13 cellular contexts compared by ENCODE assay signal in the genomic region with DNA sequence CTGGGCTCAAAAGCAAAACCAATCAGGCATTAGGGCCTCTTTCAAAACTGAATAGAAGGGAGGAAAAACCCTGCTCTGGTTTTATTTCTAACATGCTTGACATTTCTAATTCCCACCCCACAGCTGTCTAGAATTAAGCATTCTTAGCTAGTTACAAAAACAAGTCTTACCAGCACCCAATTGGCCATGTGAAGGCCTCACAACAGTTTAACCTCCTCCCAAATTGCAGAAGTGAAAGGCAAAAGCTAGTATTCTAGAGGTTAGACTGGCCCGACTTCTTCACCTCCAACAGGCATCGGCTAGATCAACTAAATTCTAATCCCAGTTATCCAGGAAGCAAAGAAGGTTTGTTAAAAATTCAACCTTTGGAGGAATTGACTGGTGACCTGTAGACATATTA. TPM values are rescaled to one million over a fixed set of nuclear protein-coding genes. Genes with fewer than 3 reads are reported as not detected.
DNase-seq lines count a peak whose midpoint lies in the region; ATAC-seq lines count a peak whose summit lies in the region.
"Had no signal": no experiment of that assay in that cellular context is flagged by ENCODE, and none has a peak within 500 bp of the region (broad histone marks: within the 10 kb centered on the region; RNA-seq: fewer than 3 reads in every experiment).

No MANE protein-coding gene starts in this region.

- peak overlapping the region in 5 of 8 donors; percentile 25 to 75 (median 67) for H3K4me3 Mint-ChIP-seq in CD4-positive, alpha-beta memory T cell
- H3K4me3 Mint-ChIP-seq in activated CD4-positive, alpha-beta memory T cell treated with anti-CD3 and anti-CD28 coated beads for 36 hours = no peak overlapping the region
- peak overlapping the region; percentile 18 to 95 (median 62) for H3K4me3 Mint-ChIP-seq in naive thymus-derived CD4-positive, alpha-beta T cell

- in situ Hi-C loops in GM23248 (cut with MboI) = no loop called here

- WGBS in GM23248 (ENCODE audit: low coverage in 1 of 2, low lambda C conversion rate in 2 of 2, missing lambda C conversion rate in 2 of 2), 2 experiments = 59 to 68% methylated on average over 2 of the region's 2 CpGs

- no peak for ATAC-seq in naive thymus-derived CD4-positive, alpha-beta T cell

- peaks cover 67 to 98% (median 86%) of the 10 kb centered on the region in 4 donors for H3K4me1 Mint-ChIP-seq in CD4-positive, alpha-beta memory T cell
- peaks cover 90% of the 10 kb centered on the region for H3K4me1 Mint-ChIP-seq in activated CD4-positive, alpha-beta memory T cell treated with anti-CD3 and anti-CD28 coated beads for 36 hours (ENCODE audit: low read depth)
- H3K4me1 Mint-ChIP-seq in naive thymus-derived CD4-positive, alpha-beta T cell = peaks cover 63 to 100% (median 96%) of the 10 kb centered on the region in 7 donors

- no peak overlapping the region for H2AFZ ChIP-seq in GM23248
- H2AFZ ChIP-seq: PC-9 had no signal

- no peaks in the 10 kb centered on the region for H3K9me3 ChIP-seq in CD4-positive, alpha-beta memory T cell (ENCODE audit: control insufficient read depth in 1 of 2, low read length in 2 of 2)
- no peaks in the 10 kb centered on the region for H3K9me3 ChIP-seq in GM23248 (ENCODE audit: low read depth)
- no peaks in the 10 kb centered on the region for H3K9me3 ChIP-seq in naive thymus-derived CD4-positive, alpha-beta T cell (ENCODE audit: control insufficient read depth in 2 of 3, low read length in 3 of 3)

- no peak overlapping the region for H3K9ac ChIP-seq in GM23248

- POLR2A ChIA-PET in CD4-positive, alpha-beta memory T cell (lab: Charles Lee; ENCODE audit: partially characterized antibody) = interaction anchor here (1.2 to 33.1 kb wide), 5 partner anchors 7 to 32 kb away, joined by 4 to 1500 read pairs (median 16); partner anchors contain the start of genes MAP4K2, PYGM and RASGRP2
- POLR2A ChIA-PET in activated CD4-positive, alpha-beta memory T cell treated with anti-CD3 and anti-CD28 coated beads for 36 hours (lab: Charles Lee) = interaction anchor here (1.5 to 1.6 kb wide), 2 partner anchors 8 to 12 kb away, joined by 3 to 9 read pairs; partner anchors contain the start of gene PYGM
- POLR2A ChIA-PET in naive thymus-derived CD4-positive, alpha-beta T cell (lab: Charles Lee) = interaction anchor here (0.6 to 39.7 kb wide), 9 partner anchors 7 to 1117 kb away, joined by 3 to 1956 read pairs (median 4); partner anchors contain the start of genes PYGM, RASGRP2 and SF1

- H3K27me3 Mint-ChIP-seq in CD4-positive, alpha-beta memory T cell = no peaks in the 10 kb centered on the region
- no peaks in the 10 kb centered on the region for H3K27me3 Mint-ChIP-seq in activated CD4-positive, alpha-beta memory T cell treated with anti-CD3 and anti-CD28 coated beads for 36 hours
- H3K27me3 Mint-ChIP-seq in naive thymus-derived CD4-positive, alpha-beta T cell = no peaks in the 10 kb centered on the region

- H3K79me2 ChIP-seq in GM23248 (ENCODE audit: insufficient read depth) = peaks cover 93% of the 10 kb centered on the region

- intact Hi-C loops in CD4-positive, alpha-beta memory T cell (cut with micrococcal nuclease) = loop anchor here (10.0 kb wide), 1 partner anchor 527 kb away; the partner anchor contains the start of genes FKBP2 and PPP1R14B
- intact Hi-C loops in activated CD4-positive, alpha-beta memory T cell treated with anti-CD3 and anti-CD28 coated beads for 36 hours (cut with micrococcal nuclease) = loop anchor here (10.0 kb wide), 1 partner anchor 457 kb away; the partner anchor contains the start of genes PRDX5 and TRMT112
- intact Hi-C loops in naive thymus-derived CD4-positive, alpha-beta T cell (cut with micrococcal nuclease) = loop anchor here in 1 of 2 donors (10.0 kb wide), 1 partner anchor 653 kb away; the partner anchor contains the start of gene NEAT1

- H3K36me3 Mint-ChIP-seq in CD4-positive, alpha-beta memory T cell = peaks cover 95 to 97% of the 10 kb centered on the region in 2 donors
- H3K36me3 Mint-ChIP-seq in activated CD4-positive, alpha-beta memory T cell treated with anti-CD3 and anti-CD28 coated beads for 36 hours = peaks cover 91% of the 10 kb centered on the region
- peaks cover 27 to 96% (median 77%) of the 10 kb centered on the region in 5 donors for H3K36me3 Mint-ChIP-seq in naive thymus-derived CD4-positive, alpha-beta T cell

- H3F3A ChIP-seq in GM23248 (ENCODE audit: insufficient read depth) = peaks cover 79% of the 10 kb centered on the region

- no peaks in the 10 kb centered on the region for H3K27me3 ChIP-seq in CD4-positive, alpha-beta memory T cell (ENCODE audit: insufficient read depth, low read length)
- no peaks in the 10 kb centered on the region for H3K27me3 ChIP-seq in GM23248 (replicated peaks; ENCODE audit: insufficient read depth)
- no peaks in the 10 kb centered on the region for H3K27me3 ChIP-seq in naive thymus-derived CD4-positive, alpha-beta T cell (ENCODE audit: control insufficient read depth in 2 of 2, insufficient read depth in 2 of 2, low read length in 2 of 2)

- H3K4me2 ChIP-seq in GM23248 (ENCODE audit: unreplicated experiment) = no peak overlapping the region
- H3K4me2 ChIP-seq: PC-9 had no signal

- no peak overlapping the region for H3K4me3 ChIP-seq in CD4-positive, alpha-beta memory T cell (ENCODE audit: low read length in 2 of 2)
- H3K4me3 ChIP-seq in GM23248 = no peak overlapping the region
- H3K4me3 ChIP-seq in naive thymus-derived CD4-positive, alpha-beta T cell (ENCODE audit: low read length) = peak overlapping the region; percentile 3
- H3K4me3 ChIP-seq: PC-9 had no signal

- H4K20me1 ChIP-seq in GM23248 (ENCODE audit: insufficient read depth) = peaks cover 46% of the 10 kb centered on the region; the same call in 1 of the 2 replicates

- H3K9me2 ChIP-seq in GM23248 (ENCODE audit: insufficient read depth) = no peaks in the 10 kb centered on the region

- no peak for DNase-seq in CD4-positive, alpha-beta memory T cell
- DNase-seq in GM23248 (no peak), NCI-H2227 treated with DMSO at 0.1 percent for 48 hours (lab: John Stamatoyannopoulos, UW) (no peak), NCI-H82 treated with DMSO at 0.1 percent for 48 hours (lab: John Stamatoyannopoulos, UW; ENCODE audit: unreplicated experiment) (no peak), iPS-NIHi11 (ENCODE audit: low spot score) (no peak)
- DNase-seq in activated CD4-positive, alpha-beta memory T cell treated with anti-CD3 and anti-CD28 coated beads for 36 hours = no peak
- no peak for DNase-seq in naive thymus-derived CD4-positive, alpha-beta T cell
- no peak for DNase-seq in stimulated activated CD4-positive, alpha-beta T cell treated with anti-CD3 and anti-CD28 coated beads, Interleukin-15, amount 100 ng/mL, for 24 hours
- DNase-seq: DMS 273 treated with DMSO at 0.1 percent for 48 hours; NCI-H1930; PC-9; stimulated activated CD4-positive, alpha-beta T cell treated with anti-CD3 and anti-CD28 coated beads, Interleukin-12 subunit alpha, Interleukin-12 subunit beta, amount 100 ng/mL, for 4 hours; WERI-Rb-1 had no signal

- H3K27ac Mint-ChIP-seq in CD4-positive, alpha-beta memory T cell = peak overlapping the region in 6 of 7 donors; percentile 48 to 92 (median 64)
- peak overlapping the region; percentile 65 for H3K27ac Mint-ChIP-seq in activated CD4-positive, alpha-beta memory T cell treated with anti-CD3 and anti-CD28 coated beads for 36 hours
- peak overlapping the region; percentile 58 to 89 (median 77) for H3K27ac Mint-ChIP-seq in naive thymus-derived CD4-positive, alpha-beta T cell

- H3K36me3 ChIP-seq in CD4-positive, alpha-beta memory T cell (ENCODE audit: insufficient read depth, low read length) = peaks cover 99% of the 10 kb centered on the region
- peaks cover 94% of the 10 kb centered on the region for H3K36me3 ChIP-seq in GM23248 (ENCODE audit: low read depth)
- H3K36me3 ChIP-seq in naive thymus-derived CD4-positive, alpha-beta T cell (ENCODE audit: control insufficient read depth in 2 of 3, insufficient read depth in 3 of 3, low read length in 3 of 3) = peaks cover 76 to 98% (median 95%) of the 10 kb centered on the region in 3 experiments

- CTCF ChIA-PET in CD4-positive, alpha-beta memory T cell (lab: Charles Lee; ENCODE audit: partially characterized antibody) = interaction anchor here (0.9 to 3.8 kb wide), 6 partner anchors 9 to 83 kb away, joined by 3 to 16 read pairs (median 4); partner anchors contain the start of gene RASGRP2
- CTCF ChIA-PET in activated CD4-positive, alpha-beta memory T cell treated with anti-CD3 and anti-CD28 coated beads for 36 hours (lab: Charles Lee) = interaction anchor here (1.1 to 2.1 kb wide), 3 partner anchors 28 to 467 kb away, joined by 3 to 5 read pairs (median 5); partner anchors contain the start of genes ESRRA and RASGRP2
- CTCF ChIA-PET in naive thymus-derived CD4-positive, alpha-beta T cell (lab: Charles Lee) = interaction anchor here (0.8 to 19.1 kb wide), 7 partner anchors 9 to 266 kb away, joined by 3 to 305 read pairs (median 4); partner anchors contain the start of genes PYGM and RASGRP2

- H3K27ac ChIP-seq in CD4-positive, alpha-beta memory T cell (ENCODE audit: low read depth, low read length) = no peak overlapping the region
- 0 out of 2 replicates have a peak overlapping the region, but pooled peaks have one; percentile 3 for H3K27ac ChIP-seq in GM23248
- H3K27ac ChIP-seq in naive thymus-derived CD4-positive, alpha-beta T cell (ENCODE audit: low read depth, low read length) = peak overlapping the region; percentile 51
- H3K27ac ChIP-seq: PC-9, WERI-Rb-1 had no signal

- H3K9me3 Mint-ChIP-seq in CD4-positive, alpha-beta memory T cell = peaks cover 0 to 9% (median 0%) of the 10 kb centered on the region in 8 donors
- H3K9me3 Mint-ChIP-seq in activated CD4-positive, alpha-beta memory T cell treated with anti-CD3 and anti-CD28 coated beads for 36 hours = no peaks in the 10 kb centered on the region
- peaks cover 0 to 6% (median 0%) of the 10 kb centered on the region in 11 donors for H3K9me3 Mint-ChIP-seq in naive thymus-derived CD4-positive, alpha-beta T cell

- H3K4me1 ChIP-seq in CD4-positive, alpha-beta memory T cell (ENCODE audit: insufficient read depth, low read length) = peaks cover 99% of the 10 kb centered on the region
- peaks cover 18% of the 10 kb centered on the region for H3K4me1 ChIP-seq in GM23248 (ENCODE audit: insufficient read depth)
- H3K4me1 ChIP-seq in naive thymus-derived CD4-positive, alpha-beta T cell (ENCODE audit: control insufficient read depth in 2 of 2, insufficient read depth in 2 of 2, low read length in 2 of 2) = peaks cover 64 to 92% of the 10 kb centered on the region in 2 donors

RNA-seq across cellular contexts. Expression of gene SF1, which starts 6.5 kb away (rescaled TPM):
- total RNA-seq in CD4-positive, alpha-beta memory T cell = 100 to 1,000 TPM; 805 to 832 TPM
- 100 to 1,000 TPM in 1 of 2 donors, 10 to 100 TPM in 1; 48.3 to 158 TPM for polyA plus RNA-seq in CD4-positive, alpha-beta memory T cell
- 81.6 and 106 TPM in 2 replicates for total RNA-seq in GM23248 (2014; rRNA removed; shearing (Covaris generic))
- polyA plus RNA-seq in GM23248 (2016; fragmentation: Nextera tagmentation; extraction: Ambion mirVana) = 59.7 and 62.2 TPM in 2 replicates
- 100 to 1,000 TPM; 323 to 328 TPM for total RNA-seq in activated CD4-positive, alpha-beta memory T cell treated with anti-CD3 and anti-CD28 coated beads for 36 hours
- total RNA-seq in naive thymus-derived CD4-positive, alpha-beta T cell = 1,000 to 10,000 TPM in 2 of 5 experiments, 100 to 1,000 TPM in 3; 462 to 1,612 (median 904) TPM
- polyA plus RNA-seq in naive thymus-derived CD4-positive, alpha-beta T cell = 100 to 1,000 TPM; 101 to 155 TPM

RNA-seq across cellular contexts. Expression of gene PYGM, which starts 12.1 kb away (rescaled TPM):
- total RNA-seq in CD4-positive, alpha-beta memory T cell = 10 to 100 TPM; 10.7 to 11.3 TPM
- under 1 TPM in 1 of 2 donors, not detected in 1; 0.38 TPM for polyA plus RNA-seq in CD4-positive, alpha-beta memory T cell
- not detected in 2 replicates for total RNA-seq in GM23248 (2014; rRNA removed; shearing (Covaris generic))
- not detected in 2 replicates for polyA plus RNA-seq in GM23248 (2016; fragmentation: Nextera tagmentation; extraction: Ambion mirVana)
- total RNA-seq in activated CD4-positive, alpha-beta memory T cell treated with anti-CD3 and anti-CD28 coated beads for 36 hours = 1 to 10 TPM in 1 of 2 experiments, under 1 TPM in 1; 0.94 to 1.6 TPM
- total RNA-seq in naive thymus-derived CD4-positive, alpha-beta T cell = 10 to 100 TPM in 4 of 5 experiments, 1 to 10 TPM in 1; 8.0 to 16.2 (median 13.9) TPM
- under 1 TPM; 0.26 to 0.64 TPM for polyA plus RNA-seq in naive thymus-derived CD4-positive, alpha-beta T cell

RNA-seq across cellular contexts. Expression of gene RASGRP2, which starts 27.9 kb away (rescaled TPM):
- total RNA-seq in CD4-positive, alpha-beta memory T cell = 100 to 1,000 TPM; 440 to 463 TPM
- 100 to 1,000 TPM; 177 to 208 TPM for polyA plus RNA-seq in CD4-positive, alpha-beta memory T cell
- not detected in 2 replicates for total RNA-seq in GM23248 (2014; rRNA removed; shearing (Covaris generic))
- 0.61 and 0.68 TPM in 2 replicates for polyA plus RNA-seq in GM23248 (2016; fragmentation: Nextera tagmentation; extraction: Ambion mirVana)
- total RNA-seq in activated CD4-positive, alpha-beta memory T cell treated with anti-CD3 and anti-CD28 coated beads for 36 hours = 1 to 10 TPM; 7.5 to 8.2 TPM
- total RNA-seq in naive thymus-derived CD4-positive, alpha-beta T cell = 100 to 1,000 TPM; 211 to 697 (median 654) TPM
- polyA plus RNA-seq in naive thymus-derived CD4-positive, alpha-beta T cell = 100 to 1,000 TPM; 197 to 312 TPM

RNA-seq across cellular contexts. Expression of gene MAP4K2, which starts 31.2 kb away (rescaled TPM):
- total RNA-seq in CD4-positive, alpha-beta memory T cell = 100 to 1,000 TPM; 122 to 128 TPM
- 10 to 100 TPM; 32.3 to 57.2 TPM for polyA plus RNA-seq in CD4-positive, alpha-beta memory T cell
- 18.2 and 19.7 TPM in 2 replicates for total RNA-seq in GM23248 (2014; rRNA removed; shearing (Covaris generic))
- 4.2 and 6.2 TPM in 2 replicates for polyA plus RNA-seq in GM23248 (2016; fragmentation: Nextera tagmentation; extraction: Ambion mirVana)
- total RNA-seq in activated CD4-positive, alpha-beta memory T cell treated with anti-CD3 and anti-CD28 coated beads for 36 hours = 10 to 100 TPM; 83.3 to 85.8 TPM
- 100 to 1,000 TPM in 2 of 5 experiments, 10 to 100 TPM in 3; 75.2 to 130 (median 84.3) TPM for total RNA-seq in naive thymus-derived CD4-positive, alpha-beta T cell
- polyA plus RNA-seq in naive thymus-derived CD4-positive, alpha-beta T cell = 10 to 100 TPM; 40.7 to 63.0 TPM

RNA-seq across cellular contexts. Expression of gene MEN1, which starts 38.5 kb away (rescaled TPM):
- total RNA-seq in CD4-positive, alpha-beta memory T cell = 10 to 100 TPM; 41.3 to 42.7 TPM
- 10 to 100 TPM; 22.4 to 42.1 TPM for polyA plus RNA-seq in CD4-positive, alpha-beta memory T cell
- total RNA-seq in GM23248 (2014; rRNA removed; shearing (Covaris generic)) = 13.2 and 15.8 TPM in 2 replicates
- 24.6 and 26.1 TPM in 2 replicates for polyA plus RNA-seq in GM23248 (2016; fragmentation: Nextera tagmentation; extraction: Ambion mirVana)
- total RNA-seq in activated CD4-positive, alpha-beta memory T cell treated with anti-CD3 and anti-CD28 coated beads for 36 hours = 10 to 100 TPM; 31.3 to 32.2 TPM
- 10 to 100 TPM; 25.7 to 46.4 (median 38.0) TPM for total RNA-seq in naive thymus-derived CD4-positive, alpha-beta T cell
- polyA plus RNA-seq in naive thymus-derived CD4-positive, alpha-beta T cell = 10 to 100 TPM; 33.8 to 54.9 TPM

Comparison
In these comparisons a context has a peak if more than half of its experiments do, and no peak if none do; other contexts are left out.
1. RNA of gene RASGRP2, which starts 27.9 kb away (total RNA-seq): 211 to 697 TPM in naive thymus-derived CD4-positive, alpha-beta T cell and 440 to 463 TPM in CD4-positive, alpha-beta memory T cell; 7.5 to 8.2 TPM in activated CD4-positive, alpha-beta memory T cell treated with anti-CD3 and anti-CD28 coated beads for 36 hours and not detected in GM23248; every median in the first group is over 10 times any median in the second.
2. Peak in every context shown above with its lines, with median percentiles within 50 percentile points of each other: H3K27ac Mint-ChIP-seq.